ENCODE assay signal across 22 cellular contexts in the genomic region with DNA sequence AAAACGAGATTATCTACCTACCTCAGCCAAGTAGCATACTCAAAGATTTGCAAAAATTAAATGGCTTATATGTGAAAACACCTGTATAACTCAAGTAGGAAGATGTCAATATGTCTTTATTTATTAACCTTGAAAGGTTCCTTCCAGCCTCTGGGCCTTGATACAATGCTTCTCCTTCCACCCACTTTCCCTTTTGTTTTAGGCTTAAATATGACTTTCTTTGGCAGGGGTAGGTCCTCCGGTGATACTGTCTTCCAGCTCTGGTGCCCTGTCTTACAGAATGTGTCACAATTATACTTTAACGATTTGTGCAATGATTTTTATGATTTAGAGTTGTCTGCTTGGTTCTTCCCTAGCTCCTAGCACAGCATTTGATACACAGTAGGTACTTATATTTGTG. TPM values are rescaled to one million over a fixed set of nuclear protein-coding genes. Genes with fewer than 3 reads are reported as not detected.
DNase-seq lines count a peak whose midpoint lies in the region; ATAC-seq and TF ChIP-seq lines count a peak whose summit lies in the region.
"Had no signal": no experiment of that assay in that cellular context is flagged by ENCODE, and none has a peak within 500 bp of the region (broad histone marks: within the 10 kb centered on the region; RNA-seq: fewer than 3 reads in every experiment).

No MANE protein-coding gene starts in this region.

- no peaks in the 10 kb centered on the region for H3K9me3 Mint-ChIP-seq in activated naive CD4-positive, alpha-beta T cell treated with anti-CD3 and anti-CD28 coated beads, Interleukin-2, amount 50 U/mL, for 24 hours
- H3K9me3 Mint-ChIP-seq in activated CD8-positive, alpha-beta T cell treated with anti-CD3 and anti-CD28 coated beads for 36 hours, result no peaks in the 10 kb centered on the region
- H3K9me3 Mint-ChIP-seq: activated B cell treated with CpG ODN at 0.5 μM for 24 hours, mesothelial cell of epicardium had no signal

- peaks cover 7 to 71% (median 45%) of the 10 kb centered on the region in 3 donors for H3K4me1 ChIP-seq in esophagus squamous epithelium
- peaks cover 34 to 54% of the 10 kb centered on the region in 2 donors for H3K4me1 ChIP-seq in thyroid gland

- H3K9me3 ChIP-seq in esophagus squamous epithelium (no peaks in the 10 kb centered on the region), thyroid gland (no peaks in the 10 kb centered on the region)
- H3K9me3 ChIP-seq: gastroesophageal sphincter, psoas muscle, suprapubic skin had no signal

- H3K36me3 ChIP-seq in esophagus squamous epithelium, result no peaks in the 10 kb centered on the region
- no peaks in the 10 kb centered on the region for H3K36me3 ChIP-seq in thyroid gland
- H3K36me3 ChIP-seq: gastroesophageal sphincter, suprapubic skin had no signal

- peak overlapping the region; percentile 72 to 83 (median 76) for H3K27ac ChIP-seq in esophagus squamous epithelium
- peak overlapping the region in 2 of 3 donors; percentile 23 to 52 for H3K27ac ChIP-seq in thyroid gland
- H3K27ac ChIP-seq: gastroesophageal sphincter, psoas muscle had no signal

- peaks cover 14% of the 10 kb centered on the region for H3K36me3 Mint-ChIP-seq in activated naive CD4-positive, alpha-beta T cell treated with anti-CD3 and anti-CD28 coated beads, Interleukin-2, amount 50 U/mL, for 24 hours
- peaks cover 40% of the 10 kb centered on the region for H3K36me3 Mint-ChIP-seq in activated CD8-positive, alpha-beta T cell treated with anti-CD3 and anti-CD28 coated beads for 36 hours (ENCODE audit: low read depth)
- H3K36me3 Mint-ChIP-seq: mesothelial cell of epicardium had no signal

- H3K4me3 Mint-ChIP-seq in activated naive CD4-positive, alpha-beta T cell treated with anti-CD3 and anti-CD28 coated beads, Interleukin-2, amount 50 U/mL, for 24 hours, result peak overlapping the region; percentile 90
- peak overlapping the region; percentile 72 for H3K4me3 Mint-ChIP-seq in activated CD8-positive, alpha-beta T cell treated with anti-CD3 and anti-CD28 coated beads for 36 hours
- H3K4me3 Mint-ChIP-seq: activated B cell treated with CpG ODN at 0.5 μM for 24 hours, mesothelial cell of epicardium had no signal

- peaks cover 68% of the 10 kb centered on the region for H3K4me1 Mint-ChIP-seq in activated naive CD4-positive, alpha-beta T cell treated with anti-CD3 and anti-CD28 coated beads, Interleukin-2, amount 50 U/mL, for 24 hours
- peaks cover 61% of the 10 kb centered on the region for H3K4me1 Mint-ChIP-seq in activated CD8-positive, alpha-beta T cell treated with anti-CD3 and anti-CD28 coated beads for 36 hours (ENCODE audit: low read depth)

- TF ChIP-seq CTCF in activated CD8-positive, alpha-beta T cell treated with anti-CD3 and anti-CD28 coated beads for 36 hours (IDR thresholded peaks at IDR 0.05), result no peak
- TF ChIP-seq CTCF in esophagus squamous epithelium (IDR thresholded peaks at IDR 0.05) (no peak), thyroid gland (IDR thresholded peaks at IDR 0.05) (no peak)

- intact Hi-C loops in activated CD8-positive, alpha-beta T cell treated with anti-CD3 and anti-CD28 coated beads for 36 hours (cut with micrococcal nuclease), result loop anchor here (5.0 kb wide), 1 partner anchor 256 kb away; a partner anchor contains a TSS
- intact Hi-C loops in esophagus squamous epithelium (cut with DNase I), result no loop called here
- intact Hi-C loops in thyroid gland (cut with DNase I), result no loop called here

- H3K27me3 ChIP-seq in esophagus squamous epithelium (no peaks in the 10 kb centered on the region), thyroid gland (no peaks in the 10 kb centered on the region)
- H3K27me3 ChIP-seq: gastroesophageal sphincter, suprapubic skin had no signal

- 44 to 45% methylated on average over 3 of the region's 3 CpGs for WGBS in esophagus squamous epithelium, 2 donors
- WGBS in thyroid gland, 2 donors, result 89 to 92% methylated on average over 3 of the region's 3 CpGs

- CTCF ChIA-PET in activated CD8-positive, alpha-beta T cell treated with anti-CD3 and anti-CD28 coated beads for 36 hours (lab: Charles Lee), result interaction anchor here (1.2 to 3.1 kb wide), 2 partner anchors 248 to 256 kb away, joined by 3 to 24 read pairs; a partner anchor contains a TSS

- H3K27ac Mint-ChIP-seq in activated naive CD4-positive, alpha-beta T cell treated with anti-CD3 and anti-CD28 coated beads, Interleukin-2, amount 50 U/mL, for 24 hours, result peak overlapping the region; percentile 98
- H3K27ac Mint-ChIP-seq in activated CD8-positive, alpha-beta T cell treated with anti-CD3 and anti-CD28 coated beads for 36 hours, result peak overlapping the region; percentile 98
- H3K27ac Mint-ChIP-seq: activated B cell treated with CpG ODN at 0.5 μM for 24 hours, mesothelial cell of epicardium had no signal

- DNase-seq in activated naive CD4-positive, alpha-beta T cell (lab: John Stamatoyannopoulos, UW), result no peak
- no peak for DNase-seq in activated CD8-positive, alpha-beta T cell treated with anti-CD3 and anti-CD28 coated beads for 36 hours
- DNase-seq in esophagus squamous epithelium (lab: John Stamatoyannopoulos, UW) (no peak), thyroid gland (no peak)
- DNase-seq: activated B cell treated with CpG ODN at 0.5 μM for 24 hours; dermis blood vessel endothelial cell; KBM-7; left cardiac atrium; NCI-H187 treated with DMSO at 0.1 percent for 48 hours; NCI-H226; psoas muscle; small intestine; stimulated activated CD4-positive, alpha-beta T cell treated with anti-CD3 and anti-CD28 coated beads, Interleukin-4, amount 100 ng/mL, for 24 hours; T-helper 9 cell had no signal

- no peaks in the 10 kb centered on the region for H3K27me3 Mint-ChIP-seq in activated naive CD4-positive, alpha-beta T cell treated with anti-CD3 and anti-CD28 coated beads, Interleukin-2, amount 50 U/mL, for 24 hours
- no peaks in the 10 kb centered on the region for H3K27me3 Mint-ChIP-seq in activated CD8-positive, alpha-beta T cell treated with anti-CD3 and anti-CD28 coated beads for 36 hours
- H3K27me3 Mint-ChIP-seq: activated B cell treated with CpG ODN at 0.5 μM for 24 hours had no signal

- POLR2A ChIA-PET in activated CD8-positive, alpha-beta T cell treated with anti-CD3 and anti-CD28 coated beads for 36 hours (lab: Charles Lee), result interaction anchor here (0.7 kb wide), 1 partner anchor 256 kb away, joined by 3 read pairs; no protein-coding TSS in a partner anchor

- no peak for ATAC-seq in activated CD8-positive, alpha-beta T cell treated with anti-CD3 and anti-CD28 coated beads for 36 hours
- ATAC-seq in HG03469 (IDR thresholded peaks at IDR 0.05; ENCODE audit: unreplicated experiment) (no peak), GM18502 (IDR thresholded peaks at IDR 0.05; ENCODE audit: poor library complexity, unreplicated experiment) (no peak), GM19463 (IDR thresholded peaks at IDR 0.05; ENCODE audit: unreplicated experiment) (no peak)
- ATAC-seq: gastroesophageal sphincter, left cardiac atrium, Panc1, psoas muscle had no signal

- H3K4me3 ChIP-seq in esophagus squamous epithelium, result no peak overlapping the region
- H3K4me3 ChIP-seq in thyroid gland (replicated peaks in 1 of 3), result no peak overlapping the region
- H3K4me3 ChIP-seq: gastroesophageal sphincter, psoas muscle had no signal

- TF ChIP-seq POLR2A in esophagus squamous epithelium (IDR thresholded peaks at IDR 0.05) (no peak), thyroid gland (IDR thresholded peaks at IDR 0.05) (no peak)

RNA-seq across cellular contexts. Expression of a gene that starts 4.1 kb away (rescaled TPM):
- 10 to 100 TPM; 28.7 to 29.4 TPM for total RNA-seq in activated CD8-positive, alpha-beta T cell treated with anti-CD3 and anti-CD28 coated beads for 36 hours
- total RNA-seq in esophagus squamous epithelium (10 to 100 TPM in 3 of 4 donors, 1 to 10 TPM in 1; 9.1 to 44.6 (median 19.4) TPM), thyroid gland (10 to 100 TPM; 32.9 to 63.0 (median 53.3) TPM)

RNA-seq across cellular contexts. Expression of a gene that starts 4.5 kb away (rescaled TPM):
- total RNA-seq in activated CD8-positive, alpha-beta T cell treated with anti-CD3 and anti-CD28 coated beads for 36 hours, result 10 to 100 TPM; 15.7 to 18.4 TPM
- total RNA-seq in esophagus squamous epithelium (10 to 100 TPM in 3 of 4 donors, 1 to 10 TPM in 1; 9.7 to 12.3 (median 12.0) TPM), thyroid gland (10 to 100 TPM; 16.2 to 21.0 (median 19.7) TPM)
